Comparison of ENCODE assay signal across 25 cellular contexts in the genomic region with DNA sequence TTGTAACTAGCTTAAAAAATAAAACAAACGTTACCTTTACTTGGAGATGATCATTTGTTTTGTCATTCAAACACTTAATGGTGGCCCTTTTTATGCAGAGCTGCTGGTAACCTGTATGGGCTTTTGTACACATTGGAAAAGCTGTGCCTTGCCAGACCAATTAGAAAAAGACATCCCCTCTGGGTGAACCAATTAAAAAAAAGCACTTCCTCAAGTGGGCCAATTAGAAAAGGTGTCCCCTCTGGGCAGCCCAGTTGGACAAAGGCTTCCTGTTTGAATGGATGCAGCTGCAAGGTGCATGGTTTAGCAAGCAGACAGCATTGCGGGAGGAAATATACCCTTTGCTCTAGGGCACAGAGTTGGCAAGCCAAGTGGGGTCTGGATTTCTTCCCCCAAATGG. TPM values are rescaled to one million over a fixed set of nuclear protein-coding genes. Genes with fewer than 3 reads are reported as not detected.
DNase-seq lines count a peak whose midpoint lies in the region; ATAC-seq and TF ChIP-seq lines count a peak whose summit lies in the region.
"Had no signal": no experiment of that assay in that cellular context is flagged by ENCODE, and none has a peak within 500 bp of the region (broad histone marks: within the 10 kb centered on the region; RNA-seq: fewer than 3 reads in every experiment).

No MANE protein-coding gene starts in this region.

- H3K27ac Mint-ChIP-seq in brain: peak overlapping the region in 3 of 5 experiments; percentile 23 to 93 (median 90)
- H3K27ac Mint-ChIP-seq in nephron progenitor cell: peak overlapping the region; percentile 97
- H3K27ac Mint-ChIP-seq in natural killer cell treated with Interleukin-12 subunit alpha and Interleukin-12 subunit beta and Interleukin-15 and Interleukin-18, amount 100 ng/mL, for 72 hours: no peak overlapping the region
- H3K27ac Mint-ChIP-seq: activated naive CD4-positive, alpha-beta T cell treated with anti-CD3 and anti-CD28 coated beads for 36 hours; CD8-positive, alpha-beta T cell; T-cell had no signal

- POLR2A ChIA-PET in HCT116 (lab: Charles Lee): no interaction called here

- TF ChIP-seq CTCF in HCT116 (IDR thresholded peaks at IDR 0.05 in 2 of 3, conservative IDR thresholded peaks at IDR 0.05 in 1 of 3; ENCODE audit: borderline replicate concordance in 1 of 3, insufficient read depth in 1 of 3, low read depth in 2 of 3, low read length in 2 of 3) (no peak), NB4 (IDR thresholded peaks at IDR 0.05; ENCODE audit: low read depth, low read length) (no peak), brain (conservative IDR thresholded peaks at IDR 0.05) (no peak), nephron progenitor cell (IDR thresholded peaks at IDR 0.05) (no peak), coronary artery (IDR thresholded peaks at IDR 0.05) (no peak)

- H3K4me1 Mint-ChIP-seq in brain (peaks cover 63% of the 10 kb centered on the region), nephron progenitor cell (peaks cover 92% of the 10 kb centered on the region)
- no peaks in the 10 kb centered on the region for H3K4me1 Mint-ChIP-seq in natural killer cell treated with Interleukin-12 subunit alpha and Interleukin-12 subunit beta and Interleukin-15 and Interleukin-18, amount 100 ng/mL, for 72 hours (ENCODE audit: low read depth in 2 of 2)

- no peaks in the 10 kb centered on the region for H3K36me3 ChIP-seq in HCT116 (ENCODE audit: control insufficient read depth in 1 of 2, insufficient read depth in 2 of 2, low read length in 2 of 2)
- H3K36me3 ChIP-seq: left ventricle myocardium inferior, spleen had no signal

- H3K9me3 Mint-ChIP-seq in brain (peaks cover 0 to 2% (median 0%) of the 10 kb centered on the region in 5 experiments), nephron progenitor cell (no peaks in the 10 kb centered on the region)
- no peaks in the 10 kb centered on the region for H3K9me3 Mint-ChIP-seq in natural killer cell treated with Interleukin-12 subunit alpha and Interleukin-12 subunit beta and Interleukin-15 and Interleukin-18, amount 100 ng/mL, for 72 hours
- H3K9me3 Mint-ChIP-seq: activated naive CD4-positive, alpha-beta T cell treated with anti-CD3 and anti-CD28 coated beads for 36 hours; activated T-cell treated with anti-CD3 and anti-CD28 coated beads, Interleukin-2, amount 50 U/mL, for 4 hours; CD8-positive, alpha-beta T cell; T-cell had no signal

- peak overlapping the region in 1 of 5 experiments; percentile 22 for H3K4me3 Mint-ChIP-seq in brain
- H3K4me3 Mint-ChIP-seq in nephron progenitor cell: peak overlapping the region; percentile 61
- no peak overlapping the region for H3K4me3 Mint-ChIP-seq in natural killer cell treated with Interleukin-12 subunit alpha and Interleukin-12 subunit beta and Interleukin-15 and Interleukin-18, amount 100 ng/mL, for 72 hours
- H3K4me3 Mint-ChIP-seq: activated naive CD4-positive, alpha-beta T cell treated with anti-CD3 and anti-CD28 coated beads for 36 hours; activated T-cell treated with anti-CD3 and anti-CD28 coated beads, Interleukin-2, amount 50 U/mL, for 4 hours; CD8-positive, alpha-beta T cell; T-cell had no signal

- H3K4me2 ChIP-seq in HCT116 (ENCODE audit: low read length): no peak overlapping the region

- H3K9me3 ChIP-seq in HCT116 (ENCODE audit: control insufficient read depth in 1 of 2, insufficient read depth in 1 of 2, low read depth in 1 of 2, low read length in 2 of 2): no peaks in the 10 kb centered on the region
- H3K9me3 ChIP-seq: left ventricle myocardium inferior, spleen had no signal

- no peak overlapping the region for H2AFZ ChIP-seq in HCT116 (ENCODE audit: low read depth, low read length, poor library complexity, severe bottlenecking)

- H3K27ac ChIP-seq in HCT116 (ENCODE audit: low read depth, low read length): no peak overlapping the region
- no peak overlapping the region for H3K27ac ChIP-seq in coronary artery
- H3K27ac ChIP-seq: left ventricle myocardium inferior, spleen had no signal

- no peak for TF ChIP-seq POLR2A in HCT116 (IDR thresholded peaks at IDR 0.05; ENCODE audit: borderline replicate concordance, extremely low read depth, insufficient read depth, insufficient read length)
- TF ChIP-seq POLR2A in NB4 (IDR thresholded peaks at IDR 0.05; ENCODE audit: extremely low read depth, insufficient read length): no peak

- H4K20me1 ChIP-seq in HCT116 (ENCODE audit: insufficient read depth): no peaks in the 10 kb centered on the region

- BruUV-seq in HCT116 (replicated peaks; lab: Mats Ljungman, UMichigan): no TSS peak

- H3K4me1 ChIP-seq in HCT116 (ENCODE audit: control insufficient read depth in 1 of 2, insufficient read depth in 2 of 2, low read length in 2 of 2): no peaks in the 10 kb centered on the region
- H3K4me1 ChIP-seq: left ventricle myocardium inferior, spleen had no signal

- ATAC-seq in HCT116: 0 out of 2 replicates have a peak, but pooled peaks have one; percentile 25
- no peak for ATAC-seq in natural killer cell treated with Interleukin-12 subunit alpha and Interleukin-12 subunit beta and Interleukin-15 and Interleukin-18, amount 100 ng/mL, for 72 hours
- ATAC-seq: activated T-cell treated with anti-CD3 and anti-CD28 coated beads, Interleukin-2, amount 50 U/mL, for 4 hours; CD8-positive, alpha-beta T cell; Right ventricle myocardium inferior; T-cell had no signal

- no peaks in the 10 kb centered on the region for H3K27me3 ChIP-seq in HCT116 (ENCODE audit: insufficient read depth, low read length)
- H3K27me3 ChIP-seq: dorsolateral prefrontal cortex had no signal

- RAD21 ChIA-PET in HCT116 (lab: Charles Lee; ENCODE audit: low non-redundant PET in 1 of 2, low total read pairs in 2 of 2, uncharacterized antibody in 2 of 2, unreplicated experiment in 2 of 2): no interaction called here

- no peak for DNase-seq in HCT116 (ENCODE audit: low read depth, low spot score)
- peak; percentile 18 for DNase-seq in NB4 (ENCODE audit: low read depth)
- no peak for DNase-seq in nephron progenitor cell
- DNase-seq in T1000 (lab: John Stamatoyannopoulos, UW): no peak
- DNase-seq in coronary artery (ENCODE audit: low spot score): no peak
- no peak for DNase-seq in natural killer cell treated with Interleukin-12 subunit alpha and Interleukin-12 subunit beta and Interleukin-15 and Interleukin-18, amount 100 ng/mL, for 72 hours (ENCODE audit: low spot score)
- DNase-seq: activated naive CD4-positive, alpha-beta T cell treated with anti-CD3 and anti-CD28 coated beads for 36 hours; activated T-cell treated with anti-CD3 and anti-CD28 coated beads, Interleukin-2, amount 50 U/mL, for 4 hours; amniotic stem cell; caudate nucleus; CD8-positive, alpha-beta T cell; dorsolateral prefrontal cortex; GF-D8; head of caudate nucleus; left ventricle myocardium inferior; NCI-H1092 treated with DMSO at 0.1 percent for 48 hours; NCI-H82; nucleus accumbens; spleen; stimulated activated CD4-positive, alpha-beta T cell treated with anti-CD3 and anti-CD28 coated beads, Interleukin-4, amount 100 ng/mL, for 24 hours; stimulated activated naive CD4-positive, alpha-beta T cell treated with Interleukin-2 at 50 U/mL for 16 hours; T-cell had no signal

- H3K27me3 Mint-ChIP-seq in brain (no peaks in the 10 kb centered on the region), nephron progenitor cell (ENCODE audit: low read depth, poor library complexity) (no peaks in the 10 kb centered on the region)
- peaks cover 4 to 10% of the 10 kb centered on the region in 2 donors for H3K27me3 Mint-ChIP-seq in natural killer cell treated with Interleukin-12 subunit alpha and Interleukin-12 subunit beta and Interleukin-15 and Interleukin-18, amount 100 ng/mL, for 72 hours

- intact Hi-C loops in HCT116 (cut with micrococcal nuclease): no loop called here

- H3K36me3 Mint-ChIP-seq in brain: peaks cover 19% of the 10 kb centered on the region
- H3K36me3 Mint-ChIP-seq in nephron progenitor cell (ENCODE audit: low read depth): peaks cover 19% of the 10 kb centered on the region
- no peaks in the 10 kb centered on the region for H3K36me3 Mint-ChIP-seq in natural killer cell treated with Interleukin-12 subunit alpha and Interleukin-12 subunit beta and Interleukin-15 and Interleukin-18, amount 100 ng/mL, for 72 hours
- H3K36me3 Mint-ChIP-seq: CD8-positive, alpha-beta T cell; T-cell had no signal

- CTCF ChIA-PET in HCT116 (lab: Charles Lee): no interaction called here

- no peaks in the 10 kb centered on the region for H3K79me2 ChIP-seq in HCT116 (ENCODE audit: insufficient read depth, low read length)

- TF ChIP-seq RAD21 in HCT116 (IDR thresholded peaks at IDR 0.05; ENCODE audit: low read depth): no peak

- H3K9me2 ChIP-seq in HCT116 (ENCODE audit: insufficient read depth): no peaks in the 10 kb centered on the region

- H3K4me3 ChIP-seq in HCT116 (replicated peaks in 1 of 2; ENCODE audit: low read depth in 1 of 2, low read length in 2 of 2) (no peak overlapping the region), NB4 (ENCODE audit: low read depth, low read length) (no peak overlapping the region), coronary artery (no peak overlapping the region)
- H3K4me3 ChIP-seq: dorsolateral prefrontal cortex, left ventricle myocardium inferior, spleen had no signal

- no peak overlapping the region for H3K9ac ChIP-seq in HCT116 (ENCODE audit: low read length)

TF ChIP-seq in HCT116, 20 proteins besides CTCF, POLR2A, EP300 and RAD21:
- TF ChIP-seq ZFX (IDR thresholded peaks at IDR 0.05) (no peak), YY1 (IDR thresholded peaks at IDR 0.05; ENCODE audit: extremely low read depth, insufficient replicate concordance, low read depth, low read length) (no peak)

RNA-seq across cellular contexts. Expression of a gene that starts 21.6 kb away (rescaled TPM):
- total RNA-seq in HCT116 (2021; ENCODE audit: unreplicated experiment): not detected
- not detected in 2 replicates for polyA plus RNA-seq in HCT116 (2012)
- polyA plus RNA-seq in brain (ENCODE audit: insufficient read depth, low read depth, low replicate concordance): 10.6 TPM
- under 1 TPM in 1 of 2 donors, not detected in 1; 0.07 TPM for total RNA-seq in natural killer cell treated with Interleukin-12 subunit alpha and Interleukin-12 subunit beta and Interleukin-15 and Interleukin-18, amount 100 ng/mL, for 72 hours
- total RNA-seq: CD8-positive, alpha-beta T cell; LHCN-M2 had no signal

Comparison
In these comparisons a context has a peak if more than half of its experiments do, and no peak if none do; other contexts are left out.
1. H3K27ac Mint-ChIP-seq: peak in brain (3 of 5) and nephron progenitor cell (single experiment); none in natural killer cell treated with Interleukin-12 subunit alpha and Interleukin-12 subunit beta and Interleukin-15 and Interleukin-18, amount 100 ng/mL, for 72 hours (0 of 2).